Comparison of ENCODE assay signal across 20 cellular contexts in genomic region chr18:38695559-38696270, GRCh38.
A peak's percentile ranks its signal among the peaks of the same experiment; 100 is the strongest.
DNase-seq lines count a peak whose midpoint lies in the region; ATAC-seq and TF ChIP-seq lines count a peak whose summit lies in the region.
"Had no signal": no experiment of that assay in that cellular context is flagged by ENCODE, and none has a peak within 500 bp of the region (broad histone marks: within the 10 kb centered on the region; RNA-seq: fewer than 3 reads in every experiment).

No MANE protein-coding gene starts in this region.

- no peak for TF ChIP-seq CTCF in esophagus squamous epithelium (IDR thresholded peaks at IDR 0.05)

- ATAC-seq in activated CD4-positive, alpha-beta T cell treated with anti-CD3 and anti-CD28 coated beads for 36 hours = peak; percentile 83
- ATAC-seq: stimulated activated memory B cell treated with anti-CD40 and anti-IgM and Interleukin-4, amounts not matched to agents 10 μg/mL and 1 μg/mL and 100 μg/mL, for 72 hours had no signal

- no peak overlapping the region for H3K4me3 Mint-ChIP-seq in activated CD4-positive, alpha-beta T cell treated with anti-CD3 and anti-CD28 coated beads for 36 hours
- H3K4me3 Mint-ChIP-seq: IgD-negative memory B cell; stimulated activated memory B cell treated with anti-CD40 and anti-IgM and Interleukin-4, amounts not matched to agents 10 μg/mL and 1 μg/mL and 100 μg/mL, for 72 hours had no signal

- intact Hi-C loops in activated CD4-positive, alpha-beta T cell treated with anti-CD3 and anti-CD28 coated beads for 36 hours (cut with DNase I, micrococcal nuclease) = no loop called here
- intact Hi-C loops in esophagus squamous epithelium (cut with DNase I) = no loop called here

- H3K4me1 Mint-ChIP-seq in activated CD4-positive, alpha-beta T cell treated with anti-CD3 and anti-CD28 coated beads for 36 hours = peaks cover 9% of the 10 kb centered on the region
- H3K4me1 Mint-ChIP-seq: IgD-negative memory B cell; stimulated activated memory B cell treated with anti-CD40 and anti-IgM and Interleukin-4, amounts not matched to agents 10 μg/mL and 1 μg/mL and 100 μg/mL, for 72 hours had no signal

- no peaks in the 10 kb centered on the region for H3K36me3 ChIP-seq in esophagus squamous epithelium
- H3K36me3 ChIP-seq: BLaER1, left ventricle myocardium inferior, spleen, transverse colon had no signal

- no peak for DNase-seq in activated CD4-positive, alpha-beta T cell treated with anti-CD3 and anti-CD28 coated beads for 36 hours
- DNase-seq in activated CD4-positive, alpha-beta T cell treated with anti-CD3 and anti-CD28 coated beads for 4 hours = no peak
- DNase-seq in RKO (ENCODE audit: low spot score) (peak; percentile 46), epithelial cell of prostate (ENCODE audit: low read depth, low spot score) (peak; percentile 56), skeletal muscle cell (ENCODE audit: low read depth) (peak; percentile 49), ureter (ENCODE audit: low spot score) (no peak), NCI-H345 treated with DMSO at 0.1 percent for 48 hours (lab: John Stamatoyannopoulos, UW; ENCODE audit: unreplicated experiment) (no peak), esophagus squamous epithelium (lab: John Stamatoyannopoulos, UW) (no peak)
- DNase-seq: effector memory CD4-positive, alpha-beta T cell; left ventricle myocardium inferior; NCI-H1092; NCI-H2107; NCI-H69; spleen; T1000; transverse colon had no signal

- no peak for TF ChIP-seq POLR2A in esophagus squamous epithelium (IDR thresholded peaks at IDR 0.05)

- peak overlapping the region; percentile 52 for H3K27ac ChIP-seq in epithelial cell of prostate
- no peak overlapping the region for H3K27ac ChIP-seq in esophagus squamous epithelium
- H3K27ac ChIP-seq: BLaER1, left ventricle myocardium inferior, SK-N-MC, spleen, transverse colon had no signal

- POLR2A ChIA-PET in activated CD4-positive, alpha-beta T cell treated with anti-CD3 and anti-CD28 coated beads for 36 hours (lab: Charles Lee) = no interaction called here

- no peaks in the 10 kb centered on the region for H3K9me3 Mint-ChIP-seq in activated CD4-positive, alpha-beta T cell treated with anti-CD3 and anti-CD28 coated beads for 36 hours (ENCODE audit: low read depth)

- no peak overlapping the region for H3K4me3 ChIP-seq in skeletal muscle cell (ENCODE audit: low read depth, low read length)
- no peak overlapping the region for H3K4me3 ChIP-seq in esophagus squamous epithelium
- H3K4me3 ChIP-seq: BLaER1, left ventricle myocardium inferior, SK-N-MC, spleen, transverse colon had no signal

- H3K27ac Mint-ChIP-seq in activated CD4-positive, alpha-beta T cell treated with anti-CD3 and anti-CD28 coated beads for 36 hours = no peak overlapping the region
- H3K27ac Mint-ChIP-seq: IgD-negative memory B cell; stimulated activated memory B cell treated with anti-CD40 and anti-IgM and Interleukin-4, amounts not matched to agents 10 μg/mL and 1 μg/mL and 100 μg/mL, for 72 hours had no signal

- H3K36me3 Mint-ChIP-seq in activated CD4-positive, alpha-beta T cell treated with anti-CD3 and anti-CD28 coated beads for 36 hours (ENCODE audit: low read depth) = no peaks in the 10 kb centered on the region
- H3K36me3 Mint-ChIP-seq: IgD-negative memory B cell; stimulated activated memory B cell treated with anti-CD40 and anti-IgM and Interleukin-4, amounts not matched to agents 10 μg/mL and 1 μg/mL and 100 μg/mL, for 72 hours had no signal

- peaks cover 2% of the 10 kb centered on the region for H3K27me3 Mint-ChIP-seq in activated CD4-positive, alpha-beta T cell treated with anti-CD3 and anti-CD28 coated beads for 36 hours
- H3K27me3 Mint-ChIP-seq: IgD-negative memory B cell; stimulated activated memory B cell treated with anti-CD40 and anti-IgM and Interleukin-4, amounts not matched to agents 10 μg/mL and 1 μg/mL and 100 μg/mL, for 72 hours had no signal

- CTCF ChIA-PET in activated CD4-positive, alpha-beta T cell treated with anti-CD3 and anti-CD28 coated beads for 36 hours (lab: Charles Lee) = interaction anchor here (1.8 kb wide), 1 partner anchor 8 kb away, joined by 5 read pairs; no protein-coding TSS in a partner anchor

- H3K9me3 ChIP-seq in esophagus squamous epithelium = no peaks in the 10 kb centered on the region
- H3K9me3 ChIP-seq: left ventricle myocardium inferior, spleen, transverse colon had no signal

- peaks cover 0 to 4% (median 0%) of the 10 kb centered on the region in 3 donors for H3K4me1 ChIP-seq in esophagus squamous epithelium
- H3K4me1 ChIP-seq: BLaER1, left ventricle myocardium inferior, spleen, transverse colon had no signal

- 47 to 57% methylated on average over 5 of the region's 5 CpGs for WGBS in esophagus squamous epithelium, 2 donors

- no peaks in the 10 kb centered on the region for H3K27me3 ChIP-seq in esophagus squamous epithelium
- H3K27me3 ChIP-seq: BLaER1, spleen, transverse colon had no signal

Comparison
In these comparisons a context has a peak if more than half of its experiments do, and no peak if none do; other contexts are left out.
1. DNase-seq: peak in RKO (single experiment), epithelial cell of prostate (single experiment) and skeletal muscle cell (single experiment); none in activated CD4-positive, alpha-beta T cell treated with anti-CD3 and anti-CD28 coated beads for 36 hours (single experiment), activated CD4-positive, alpha-beta T cell treated with anti-CD3 and anti-CD28 coated beads for 4 hours (0 of 2), ureter (single experiment), NCI-H345 treated with DMSO at 0.1 percent for 48 hours (single experiment) and esophagus squamous epithelium (single experiment).